8 cellular contexts compared by ENCODE assay signal in the genomic region with DNA sequence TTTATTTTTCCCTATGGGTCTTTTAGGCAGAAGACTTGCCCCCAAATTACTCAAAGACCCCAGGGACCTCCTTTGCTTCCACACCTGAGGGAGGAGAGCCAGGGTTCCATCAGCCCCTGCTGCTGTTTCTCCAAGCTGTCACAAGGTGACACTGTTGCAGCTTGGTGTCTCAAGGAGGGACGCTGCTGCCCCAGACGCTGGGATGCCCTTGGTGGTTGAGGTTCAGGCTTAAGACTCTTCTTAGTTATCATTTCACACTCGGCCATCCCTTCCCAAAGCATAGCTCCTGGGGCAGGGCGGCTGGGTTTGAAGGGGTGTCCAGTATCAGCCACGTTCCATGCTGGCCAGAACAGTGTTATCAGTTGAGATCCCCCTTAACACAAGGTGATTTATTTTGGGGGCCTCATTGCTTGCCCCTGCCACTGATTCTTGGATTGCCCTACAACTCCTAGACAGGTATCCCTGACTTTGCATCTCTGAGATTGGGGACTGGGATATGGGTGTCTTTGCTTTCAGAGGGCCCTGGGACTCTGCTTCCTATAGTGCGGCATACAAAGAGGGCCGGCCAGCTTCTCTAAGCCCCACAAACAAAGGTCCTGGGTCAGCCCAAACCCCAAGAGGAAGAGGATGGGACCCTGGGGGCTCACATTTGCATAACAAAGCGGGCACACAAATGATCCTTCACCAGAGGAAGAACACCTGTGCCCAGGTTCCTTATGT. TPM values are rescaled to one million over a fixed set of nuclear protein-coding genes. Genes with fewer than 3 reads are reported as not detected.
DNase-seq lines count a peak whose midpoint lies in the region; ATAC-seq and TF ChIP-seq lines count a peak whose summit lies in the region.

No MANE protein-coding gene starts in this region.

- no peaks in the 10 kb centered on the region for H3K9me3 Mint-ChIP-seq in CD14-positive monocyte

- no peaks in the 10 kb centered on the region for H3K4me1 Mint-ChIP-seq in CD14-positive monocyte

- ATAC-seq in GM18867 (IDR thresholded peaks at IDR 0.05; ENCODE audit: unreplicated experiment) = peak; percentile 66
- ATAC-seq in HG03196 (IDR thresholded peaks at IDR 0.05; ENCODE audit: unreplicated experiment) = peak; percentile 51

- H3K4me3 ChIP-seq in fibroblast of villous mesenchyme (ENCODE audit: low read depth, low read length) = no peak overlapping the region

- intact Hi-C loops in CD14-positive monocyte (cut with micrococcal nuclease) (loop anchor here (1.0 to 2.0 kb wide), 2 partner anchors 84 to 85 kb away; no protein-coding TSS in a partner anchor), posterior cingulate gyrus (cut with DNase I) (loop anchor here (1.0 to 5.0 kb wide), 3 partner anchors 80 to 150 kb away; no protein-coding TSS in a partner anchor)

- TF ChIP-seq CTCF in CD14-positive monocyte (IDR thresholded peaks at IDR 0.05) (peak; percentile 96), fibroblast of villous mesenchyme (IDR thresholded peaks at IDR 0.05; ENCODE audit: insufficient read depth, low read depth, low read length) (peak; percentile 86)

- H3K4me3 Mint-ChIP-seq in CD14-positive monocyte = no peak overlapping the region

- peaks cover 1 to 6% (median 2%) of the 10 kb centered on the region in 3 donors for H3K27me3 Mint-ChIP-seq in CD14-positive monocyte (ENCODE audit: low read depth in 3 of 3)

- no peaks in the 10 kb centered on the region for H3K36me3 Mint-ChIP-seq in CD14-positive monocyte

- DNase-seq in CD14-positive monocyte (ENCODE audit: low spot score) (no peak), NOMO-1 treated with dmso at 0.1 percent for 144 hours (lab: John Stamatoyannopoulos, UW; ENCODE audit: unreplicated experiment) (peak; percentile 34), activated T-cell treated with anti-CD3 and anti-CD28 coated beads for 4 hours (peak; percentile 38), fibroblast of villous mesenchyme (ENCODE audit: low read depth) (peak; percentile 64), posterior cingulate gyrus (peak in 7 of 10 donors; percentile 9 to 94 (median 54)), mucosa of gallbladder (ENCODE audit: low spot score) (no peak)

- H3K27ac Mint-ChIP-seq in CD14-positive monocyte = no peak overlapping the region

RNA-seq across cellular contexts. Expression of a gene that starts 22.7 kb away (rescaled TPM):
- under 1 TPM in 1 of 2 donors, not detected in 1; 0.11 TPM for polyA plus RNA-seq in CD14-positive monocyte
- total RNA-seq in fibroblast of villous mesenchyme = not detected in 2 replicates
- total RNA-seq in mucosa of gallbladder = 0.37 TPM

RNA-seq across cellular contexts. Expression of a gene that starts 37.6 kb away (rescaled TPM):
- polyA plus RNA-seq in CD14-positive monocyte = 1 to 10 TPM; 2.9 to 3.2 TPM
- total RNA-seq in fibroblast of villous mesenchyme (37.1 and 58.6 TPM in 2 replicates), mucosa of gallbladder (195 TPM)

Comparison
In these comparisons a context has a peak if more than half of its experiments do, and no peak if none do; other contexts are left out.
1. DNase-seq: peak in NOMO-1 treated with dmso at 0.1 percent for 144 hours (single experiment), activated T-cell treated with anti-CD3 and anti-CD28 coated beads for 4 hours (single experiment), fibroblast of villous mesenchyme (single experiment) and posterior cingulate gyrus (7 of 10); none in CD14-positive monocyte (single experiment) and mucosa of gallbladder (single experiment).